Comparison of ENCODE assay signal across 12 cellular contexts in the genomic region with DNA sequence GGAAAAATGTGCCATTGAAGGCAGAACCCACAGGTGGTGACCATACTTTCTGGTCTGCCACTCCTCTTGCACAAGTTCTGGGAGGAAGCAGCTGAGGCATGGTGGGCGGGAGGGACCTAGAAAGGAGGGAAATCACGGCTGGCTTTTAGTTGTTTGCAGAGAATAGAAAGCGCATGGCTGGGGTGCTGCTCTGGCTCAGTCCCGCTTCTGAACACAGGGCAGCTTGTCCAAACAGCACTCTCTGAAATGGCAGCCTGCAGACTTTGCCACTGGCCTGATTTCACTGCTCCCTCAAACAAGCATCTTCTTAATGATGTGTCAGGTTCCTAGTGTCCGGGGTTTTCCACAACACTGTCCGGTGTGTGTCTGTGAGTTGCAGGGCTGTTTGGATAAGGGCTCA.
DNase-seq lines count a peak whose midpoint lies in the region; ATAC-seq and TF ChIP-seq lines count a peak whose summit lies in the region.
"Had no signal": no experiment of that assay in that cellular context is flagged by ENCODE, and none has a peak within 500 bp of the region (broad histone marks: within the 10 kb centered on the region; RNA-seq: fewer than 3 reads in every experiment).

No MANE protein-coding gene starts in this region.

- H3K27ac ChIP-seq in heart right ventricle = peak overlapping the region in 7 of 10 donors; percentile 18 to 53 (median 36)
- H3K27ac ChIP-seq in skeletal muscle tissue (ENCODE audit: low read depth, low read length) = peak overlapping the region; percentile 70

- TF ChIP-seq CTCF in heart right ventricle (IDR thresholded peaks at IDR 0.05) = no peak

- 80 to 84% methylated on average over 6 of the region's 6 CpGs for WGBS in heart right ventricle, 2 donors

- H3K36me3 ChIP-seq in heart right ventricle = peaks cover 0 to 85% (median 7%) of the 10 kb centered on the region in 9 donors
- H3K36me3 ChIP-seq in skeletal muscle tissue (ENCODE audit: control insufficient read depth in 3 of 3, insufficient read depth in 3 of 3, low read length in 3 of 3) = peaks cover 9 to 47% (median 37%) of the 10 kb centered on the region in 3 donors

- H3K4me3 Mint-ChIP-seq in stimulated activated naive CD8-positive, alpha-beta T cell treated with anti-CD3 and anti-CD28 coated beads, Interleukin-15, amount 100 ng/mL, for 72 hours = no peak overlapping the region

- no peaks in the 10 kb centered on the region for H3K27me3 Mint-ChIP-seq in stimulated activated naive CD8-positive, alpha-beta T cell treated with anti-CD3 and anti-CD28 coated beads, Interleukin-15, amount 100 ng/mL, for 72 hours

- H3K4me1 Mint-ChIP-seq in stimulated activated naive CD8-positive, alpha-beta T cell treated with anti-CD3 and anti-CD28 coated beads, Interleukin-15, amount 100 ng/mL, for 72 hours = peaks cover 49% of the 10 kb centered on the region

- H3K9ac ChIP-seq in skeletal muscle tissue (ENCODE audit: low read depth in 1 of 3, low read length in 3 of 3) = peak overlapping the region in 1 of 3 donors; percentile 64

- H3K9me3 Mint-ChIP-seq in stimulated activated naive CD8-positive, alpha-beta T cell treated with anti-CD3 and anti-CD28 coated beads, Interleukin-15, amount 100 ng/mL, for 72 hours = no peaks in the 10 kb centered on the region

- no peaks in the 10 kb centered on the region for H3K27me3 ChIP-seq in heart right ventricle
- H3K27me3 ChIP-seq in skeletal muscle tissue (ENCODE audit: control insufficient read depth in 3 of 3, insufficient read depth in 3 of 3, low read length in 3 of 3) = no peaks in the 10 kb centered on the region

- DNase-seq in HCEC 1CT = peak; percentile 59
- no peak for DNase-seq in heart right ventricle
- no peak for DNase-seq in NCI-H146 treated with DMSO at 0.1 percent for 48 hours (lab: John Stamatoyannopoulos, UW; ENCODE audit: unreplicated experiment)
- no peak for DNase-seq in stimulated activated naive CD8-positive, alpha-beta T cell treated with anti-CD3 and anti-CD28 coated beads, Interleukin-15, amount 100 ng/mL, for 72 hours
- no peak for DNase-seq in GDM1 (lab: John Stamatoyannopoulos, UW)
- DNase-seq: activated T-cell treated with anti-CD3 and anti-CD28 coated beads, Interleukin-2, amount 50 U/mL, for 1 hour; cerebellar nuclear complex; DND-41; NCI-H1092 treated with DMSO at 0.1 percent for 48 hours had no signal

- H3K9me3 ChIP-seq in heart right ventricle (no peaks in the 10 kb centered on the region), skeletal muscle tissue (ENCODE audit: control insufficient read depth in 3 of 3, low read length in 3 of 3) (no peaks in the 10 kb centered on the region)

- H3K27ac Mint-ChIP-seq in stimulated activated naive CD8-positive, alpha-beta T cell treated with anti-CD3 and anti-CD28 coated beads, Interleukin-15, amount 100 ng/mL, for 72 hours = no peak overlapping the region

- no peak overlapping the region for H3K4me3 ChIP-seq in heart right ventricle
- no peak overlapping the region for H3K4me3 ChIP-seq in skeletal muscle tissue (ENCODE audit: low read length in 3 of 3)

- intact Hi-C loops in heart right ventricle (cut with DNase I) = loop anchor here in 2 of 10 donors (5.0 to 10.0 kb wide), 2 partner anchors 65 to 113 kb away; a partner anchor contains a TSS

- ATAC-seq in SK-N-SH treated with all-trans-retinoic acid at 6 μM for 48 hours = no peak
- ATAC-seq in heart right ventricle = no peak
- ATAC-seq in GM21737 (IDR thresholded peaks at IDR 0.05; ENCODE audit: unreplicated experiment) = no peak
- no peak for ATAC-seq in stimulated activated naive CD8-positive, alpha-beta T cell treated with anti-CD3 and anti-CD28 coated beads, Interleukin-15, amount 100 ng/mL, for 72 hours

- H3K4me1 ChIP-seq in heart right ventricle (peaks cover 0 to 50% (median 33%) of the 10 kb centered on the region in 9 donors), skeletal muscle tissue (ENCODE audit: control insufficient read depth in 3 of 3, insufficient read depth in 3 of 3, low read length in 3 of 3) (peaks cover 43 to 82% (median 78%) of the 10 kb centered on the region in 3 donors)

TF ChIP-seq in SK-N-SH treated with all-trans-retinoic acid at 6 μM for 48 hours, 23 proteins besides CTCF, POLR2A, EP300 and RAD21:
- TF ChIP-seq PPARA (CRISPR knock-in tag; IDR thresholded peaks at IDR 0.05; ENCODE audit: borderline replicate concordance) (no peak), ESRRG (CRISPR knock-in tag; IDR thresholded peaks at IDR 0.05) (no peak), ARNTL (CRISPR knock-in tag; IDR thresholded peaks at IDR 0.05; ENCODE audit: borderline replicate concordance, low read depth) (no peak), TOX (CRISPR knock-in tag; IDR thresholded peaks at IDR 0.05; ENCODE audit: borderline replicate concordance) (no peak), ZFP3 (CRISPR knock-in tag; IDR thresholded peaks at IDR 0.05) (0 out of 2 replicates have a peak, but pooled peaks have one; percentile 25), GLIS3 (CRISPR knock-in tag; IDR thresholded peaks at IDR 0.05) (no peak), ZNF70 (CRISPR knock-in tag; IDR thresholded peaks at IDR 0.05) (no peak), ZNF565 (CRISPR knock-in tag; conservative IDR thresholded peaks at IDR 0.05; ENCODE audit: low read depth) (no peak), ZNF8 (CRISPR knock-in tag; IDR thresholded peaks at IDR 0.05) (no peak), CSDC2 (CRISPR knock-in tag; IDR thresholded peaks at IDR 0.05) (peak; percentile 65; the same call in 1 of the 2 replicates), OSR1 (CRISPR knock-in tag; IDR thresholded peaks at IDR 0.05) (no peak), ISL1 (CRISPR knock-in tag; IDR thresholded peaks at IDR 0.05) (no peak), RARB (CRISPR knock-in tag; IDR thresholded peaks at IDR 0.05) (no peak)
- TF ChIP-seq, protein P1, sequence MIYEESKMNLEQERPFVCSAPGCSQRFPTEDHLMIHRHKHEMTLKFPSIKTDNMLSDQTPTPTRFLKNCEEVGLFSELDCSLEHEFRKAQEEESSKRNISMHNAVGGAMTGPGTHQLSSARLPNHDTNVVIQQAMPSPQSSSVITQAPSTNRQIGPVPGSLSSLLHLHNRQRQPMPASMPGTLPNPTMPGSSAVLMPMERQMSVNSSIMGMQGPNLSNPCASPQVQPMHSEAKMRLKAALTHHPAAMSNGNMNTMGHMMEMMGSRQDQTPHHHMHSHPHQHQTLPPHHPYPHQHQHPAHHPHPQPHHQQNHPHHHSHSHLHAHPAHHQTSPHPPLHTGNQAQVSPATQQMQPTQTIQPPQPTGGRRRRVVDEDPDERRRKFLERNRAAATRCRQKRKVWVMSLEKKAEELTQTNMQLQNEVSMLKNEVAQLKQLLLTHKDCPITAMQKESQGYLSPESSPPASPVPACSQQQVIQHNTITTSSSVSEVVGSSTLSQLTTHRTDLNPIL (CRISPR knock-in tag; IDR thresholded peaks at IDR 0.05; ENCODE audit: low read depth) = no peak
- TF ChIP-seq, protein P2, sequence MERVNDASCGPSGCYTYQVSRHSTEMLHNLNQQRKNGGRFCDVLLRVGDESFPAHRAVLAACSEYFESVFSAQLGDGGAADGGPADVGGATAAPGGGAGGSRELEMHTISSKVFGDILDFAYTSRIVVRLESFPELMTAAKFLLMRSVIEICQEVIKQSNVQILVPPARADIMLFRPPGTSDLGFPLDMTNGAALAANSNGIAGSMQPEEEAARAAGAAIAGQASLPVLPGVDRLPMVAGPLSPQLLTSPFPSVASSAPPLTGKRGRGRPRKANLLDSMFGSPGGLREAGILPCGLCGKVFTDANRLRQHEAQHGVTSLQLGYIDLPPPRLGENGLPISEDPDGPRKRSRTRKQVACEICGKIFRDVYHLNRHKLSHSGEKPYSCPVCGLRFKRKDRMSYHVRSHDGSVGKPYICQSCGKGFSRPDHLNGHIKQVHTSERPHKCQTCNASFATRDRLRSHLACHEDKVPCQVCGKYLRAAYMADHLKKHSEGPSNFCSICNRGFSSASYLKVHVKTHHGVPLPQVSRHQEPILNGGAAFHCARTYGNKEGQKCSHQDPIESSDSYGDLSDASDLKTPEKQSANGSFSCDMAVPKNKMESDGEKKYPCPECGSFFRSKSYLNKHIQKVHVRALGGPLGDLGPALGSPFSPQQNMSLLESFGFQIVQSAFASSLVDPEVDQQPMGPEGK (CRISPR knock-in tag; IDR thresholded peaks at IDR 0.05; ENCODE audit: borderline replicate concordance) = no peak
- TF ChIP-seq, protein P3, sequence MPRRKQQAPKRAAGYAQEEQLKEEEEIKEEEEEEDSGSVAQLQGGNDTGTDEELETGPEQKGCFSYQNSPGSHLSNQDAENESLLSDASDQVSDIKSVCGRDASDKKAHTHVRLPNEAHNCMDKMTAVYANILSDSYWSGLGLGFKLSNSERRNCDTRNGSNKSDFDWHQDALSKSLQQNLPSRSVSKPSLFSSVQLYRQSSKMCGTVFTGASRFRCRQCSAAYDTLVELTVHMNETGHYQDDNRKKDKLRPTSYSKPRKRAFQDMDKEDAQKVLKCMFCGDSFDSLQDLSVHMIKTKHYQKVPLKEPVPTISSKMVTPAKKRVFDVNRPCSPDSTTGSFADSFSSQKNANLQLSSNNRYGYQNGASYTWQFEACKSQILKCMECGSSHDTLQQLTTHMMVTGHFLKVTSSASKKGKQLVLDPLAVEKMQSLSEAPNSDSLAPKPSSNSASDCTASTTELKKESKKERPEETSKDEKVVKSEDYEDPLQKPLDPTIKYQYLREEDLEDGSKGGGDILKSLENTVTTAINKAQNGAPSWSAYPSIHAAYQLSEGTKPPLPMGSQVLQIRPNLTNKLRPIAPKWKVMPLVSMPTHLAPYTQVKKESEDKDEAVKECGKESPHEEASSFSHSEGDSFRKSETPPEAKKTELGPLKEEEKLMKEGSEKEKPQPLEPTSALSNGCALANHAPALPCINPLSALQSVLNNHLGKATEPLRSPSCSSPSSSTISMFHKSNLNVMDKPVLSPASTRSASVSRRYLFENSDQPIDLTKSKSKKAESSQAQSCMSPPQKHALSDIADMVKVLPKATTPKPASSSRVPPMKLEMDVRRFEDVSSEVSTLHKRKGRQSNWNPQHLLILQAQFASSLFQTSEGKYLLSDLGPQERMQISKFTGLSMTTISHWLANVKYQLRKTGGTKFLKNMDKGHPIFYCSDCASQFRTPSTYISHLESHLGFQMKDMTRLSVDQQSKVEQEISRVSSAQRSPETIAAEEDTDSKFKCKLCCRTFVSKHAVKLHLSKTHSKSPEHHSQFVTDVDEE (CRISPR knock-in tag; IDR thresholded peaks at IDR 0.05) = no peak
